Comparison of ENCODE assay signal across 2 cellular contexts in the genomic region with DNA sequence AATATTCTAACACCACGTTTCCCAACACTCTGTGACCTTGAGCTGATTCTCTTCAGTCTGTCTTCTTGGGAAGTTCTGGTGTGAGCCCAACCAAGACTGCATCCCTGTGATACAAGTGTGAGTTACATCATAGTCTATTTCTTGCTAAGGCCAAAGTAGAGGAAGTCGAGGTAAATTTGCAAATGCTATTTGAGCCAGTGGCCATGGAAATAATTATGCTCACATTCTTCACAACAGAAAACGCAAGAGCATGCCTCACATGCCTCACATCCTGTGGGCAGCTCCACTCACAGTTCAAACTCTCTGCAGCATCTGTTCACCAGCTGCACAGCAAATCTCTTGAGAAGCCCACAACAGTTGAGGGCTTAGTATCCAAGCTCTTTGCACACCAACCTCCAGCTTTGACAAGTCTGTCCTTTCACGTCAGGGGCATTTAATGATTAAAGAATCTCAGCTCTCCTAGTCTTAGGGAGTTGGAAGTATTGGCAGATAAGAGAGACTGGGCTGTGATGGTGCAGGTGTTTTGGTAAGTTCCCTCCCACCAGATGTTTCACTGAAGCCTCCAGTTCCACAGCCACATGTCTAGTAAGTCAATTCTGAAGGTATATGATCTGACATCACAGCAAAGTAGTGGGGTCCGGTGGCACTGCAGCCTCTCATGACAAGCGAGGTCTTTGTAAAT.
TF ChIP-seq lines count a peak whose summit lies in the region.

No MANE protein-coding gene starts in this region.

TF ChIP-seq in endothelial cell of umbilical vein, 7 proteins besides CTCF, POLR2A, EP300 and RAD21 (continued from another document):
- TF ChIP-seq, protein P1, sequence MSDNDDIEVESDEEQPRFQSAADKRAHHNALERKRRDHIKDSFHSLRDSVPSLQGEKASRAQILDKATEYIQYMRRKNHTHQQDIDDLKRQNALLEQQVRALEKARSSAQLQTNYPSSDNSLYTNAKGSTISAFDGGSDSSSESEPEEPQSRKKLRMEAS (IDR thresholded peaks at IDR 0.05; ENCODE audit: insufficient read depth, insufficient read length): no peak
TF ChIP-seq in endothelial cell of umbilical vein: peak in this region for 0.

TF ChIP-seq in GM23338, 12 proteins besides CTCF, POLR2A, EP300 and RAD21 (continued from another document):
- TF ChIP-seq, protein P2, sequence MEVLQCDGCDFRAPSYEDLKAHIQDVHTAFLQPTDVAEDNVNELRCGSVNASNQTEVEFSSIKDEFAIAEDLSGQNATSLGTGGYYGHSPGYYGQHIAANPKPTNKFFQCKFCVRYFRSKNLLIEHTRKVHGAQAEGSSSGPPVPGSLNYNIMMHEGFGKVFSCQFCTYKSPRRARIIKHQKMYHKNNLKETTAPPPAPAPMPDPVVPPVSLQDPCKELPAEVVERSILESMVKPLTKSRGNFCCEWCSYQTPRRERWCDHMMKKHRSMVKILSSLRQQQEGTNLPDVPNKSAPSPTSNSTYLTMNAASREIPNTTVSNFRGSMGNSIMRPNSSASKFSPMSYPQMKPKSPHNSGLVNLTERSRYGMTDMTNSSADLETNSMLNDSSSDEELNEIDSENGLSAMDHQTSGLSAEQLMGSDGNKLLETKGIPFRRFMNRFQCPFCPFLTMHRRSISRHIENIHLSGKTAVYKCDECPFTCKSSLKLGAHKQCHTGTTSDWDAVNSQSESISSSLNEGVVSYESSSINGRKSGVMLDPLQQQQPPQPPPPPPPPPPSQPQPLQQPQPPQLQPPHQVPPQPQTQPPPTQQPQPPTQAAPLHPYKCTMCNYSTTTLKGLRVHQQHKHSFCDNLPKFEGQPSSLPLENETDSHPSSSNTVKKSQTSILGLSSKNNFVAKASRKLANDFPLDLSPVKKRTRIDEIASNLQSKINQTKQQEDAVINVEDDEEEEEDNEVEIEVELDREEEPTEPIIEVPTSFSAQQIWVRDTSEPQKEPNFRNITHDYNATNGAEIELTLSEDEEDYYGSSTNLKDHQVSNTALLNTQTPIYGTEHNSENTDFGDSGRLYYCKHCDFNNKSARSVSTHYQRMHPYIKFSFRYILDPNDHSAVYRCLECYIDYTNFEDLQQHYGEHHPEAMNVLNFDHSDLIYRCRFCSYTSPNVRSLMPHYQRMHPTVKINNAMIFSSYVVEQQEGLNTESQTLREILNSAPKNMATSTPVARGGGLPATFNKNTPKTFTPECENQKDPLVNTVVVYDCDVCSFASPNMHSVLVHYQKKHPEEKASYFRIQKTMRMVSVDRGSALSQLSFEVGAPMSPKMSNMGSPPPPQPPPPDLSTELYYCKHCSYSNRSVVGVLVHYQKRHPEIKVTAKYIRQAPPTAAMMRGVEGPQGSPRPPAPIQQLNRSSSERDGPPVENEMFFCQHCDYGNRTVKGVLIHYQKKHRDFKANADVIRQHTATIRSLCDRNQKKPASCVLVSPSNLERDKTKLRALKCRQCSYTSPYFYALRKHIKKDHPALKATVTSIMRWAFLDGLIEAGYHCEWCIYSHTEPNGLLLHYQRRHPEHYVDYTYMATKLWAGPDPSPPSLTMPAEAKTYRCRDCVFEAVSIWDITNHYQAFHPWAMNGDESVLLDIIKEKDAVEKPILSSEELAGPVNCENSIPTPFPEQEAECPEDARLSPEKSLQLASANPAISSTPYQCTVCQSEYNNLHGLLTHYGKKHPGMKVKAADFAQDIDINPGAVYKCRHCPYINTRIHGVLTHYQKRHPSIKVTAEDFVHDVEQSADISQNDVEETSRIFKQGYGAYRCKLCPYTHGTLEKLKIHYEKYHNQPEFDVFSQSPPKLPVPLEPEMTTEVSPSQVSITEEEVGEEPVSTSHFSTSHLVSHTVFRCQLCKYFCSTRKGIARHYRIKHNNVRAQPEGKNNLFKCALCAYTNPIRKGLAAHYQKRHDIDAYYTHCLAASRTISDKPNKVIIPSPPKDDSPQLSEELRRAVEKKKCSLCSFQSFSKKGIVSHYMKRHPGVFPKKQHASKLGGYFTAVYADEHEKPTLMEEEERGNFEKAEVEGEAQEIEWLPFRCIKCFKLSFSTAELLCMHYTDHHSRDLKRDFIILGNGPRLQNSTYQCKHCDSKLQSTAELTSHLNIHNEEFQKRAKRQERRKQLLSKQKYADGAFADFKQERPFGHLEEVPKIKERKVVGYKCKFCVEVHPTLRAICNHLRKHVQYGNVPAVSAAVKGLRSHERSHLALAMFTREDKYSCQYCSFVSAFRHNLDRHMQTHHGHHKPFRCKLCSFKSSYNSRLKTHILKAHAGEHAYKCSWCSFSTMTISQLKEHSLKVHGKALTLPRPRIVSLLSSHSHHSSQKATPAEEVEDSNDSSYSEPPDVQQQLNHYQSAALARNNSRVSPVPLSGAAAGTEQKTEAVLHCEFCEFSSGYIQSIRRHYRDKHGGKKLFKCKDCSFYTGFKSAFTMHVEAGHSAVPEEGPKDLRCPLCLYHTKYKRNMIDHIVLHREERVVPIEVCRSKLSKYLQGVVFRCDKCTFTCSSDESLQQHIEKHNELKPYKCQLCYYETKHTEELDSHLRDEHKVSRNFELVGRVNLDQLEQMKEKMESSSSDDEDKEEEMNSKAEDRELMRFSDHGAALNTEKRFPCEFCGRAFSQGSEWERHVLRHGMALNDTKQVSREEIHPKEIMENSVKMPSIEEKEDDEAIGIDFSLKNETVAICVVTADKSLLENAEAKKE (CRISPR knock-in tag; IDR thresholded peaks at IDR 0.05): no peak
- TF ChIP-seq JUNB (IDR thresholded peaks at IDR 0.05; ENCODE audit: unreplicated experiment) (no peak), STAT1 (IDR thresholded peaks at IDR 0.05; ENCODE audit: unreplicated experiment) (no peak), POLR2AphosphoS5 (IDR thresholded peaks at IDR 0.05; ENCODE audit: low read depth) (no peak), CREB1 (CRISPR knock-in tag; IDR thresholded peaks at IDR 0.05; ENCODE audit: low read depth) (no peak), ZNF114 (CRISPR knock-in tag; IDR thresholded peaks at IDR 0.05) (no peak)
- TF ChIP-seq, protein P3, sequence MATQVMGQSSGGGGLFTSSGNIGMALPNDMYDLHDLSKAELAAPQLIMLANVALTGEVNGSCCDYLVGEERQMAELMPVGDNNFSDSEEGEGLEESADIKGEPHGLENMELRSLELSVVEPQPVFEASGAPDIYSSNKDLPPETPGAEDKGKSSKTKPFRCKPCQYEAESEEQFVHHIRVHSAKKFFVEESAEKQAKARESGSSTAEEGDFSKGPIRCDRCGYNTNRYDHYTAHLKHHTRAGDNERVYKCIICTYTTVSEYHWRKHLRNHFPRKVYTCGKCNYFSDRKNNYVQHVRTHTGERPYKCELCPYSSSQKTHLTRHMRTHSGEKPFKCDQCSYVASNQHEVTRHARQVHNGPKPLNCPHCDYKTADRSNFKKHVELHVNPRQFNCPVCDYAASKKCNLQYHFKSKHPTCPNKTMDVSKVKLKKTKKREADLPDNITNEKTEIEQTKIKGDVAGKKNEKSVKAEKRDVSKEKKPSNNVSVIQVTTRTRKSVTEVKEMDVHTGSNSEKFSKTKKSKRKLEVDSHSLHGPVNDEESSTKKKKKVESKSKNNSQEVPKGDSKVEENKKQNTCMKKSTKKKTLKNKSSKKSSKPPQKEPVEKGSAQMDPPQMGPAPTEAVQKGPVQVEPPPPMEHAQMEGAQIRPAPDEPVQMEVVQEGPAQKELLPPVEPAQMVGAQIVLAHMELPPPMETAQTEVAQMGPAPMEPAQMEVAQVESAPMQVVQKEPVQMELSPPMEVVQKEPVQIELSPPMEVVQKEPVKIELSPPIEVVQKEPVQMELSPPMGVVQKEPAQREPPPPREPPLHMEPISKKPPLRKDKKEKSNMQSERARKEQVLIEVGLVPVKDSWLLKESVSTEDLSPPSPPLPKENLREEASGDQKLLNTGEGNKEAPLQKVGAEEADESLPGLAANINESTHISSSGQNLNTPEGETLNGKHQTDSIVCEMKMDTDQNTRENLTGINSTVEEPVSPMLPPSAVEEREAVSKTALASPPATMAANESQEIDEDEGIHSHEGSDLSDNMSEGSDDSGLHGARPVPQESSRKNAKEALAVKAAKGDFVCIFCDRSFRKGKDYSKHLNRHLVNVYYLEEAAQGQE (IDR thresholded peaks at IDR 0.05; ENCODE audit: unreplicated experiment): no peak
- TF ChIP-seq, protein P4, sequence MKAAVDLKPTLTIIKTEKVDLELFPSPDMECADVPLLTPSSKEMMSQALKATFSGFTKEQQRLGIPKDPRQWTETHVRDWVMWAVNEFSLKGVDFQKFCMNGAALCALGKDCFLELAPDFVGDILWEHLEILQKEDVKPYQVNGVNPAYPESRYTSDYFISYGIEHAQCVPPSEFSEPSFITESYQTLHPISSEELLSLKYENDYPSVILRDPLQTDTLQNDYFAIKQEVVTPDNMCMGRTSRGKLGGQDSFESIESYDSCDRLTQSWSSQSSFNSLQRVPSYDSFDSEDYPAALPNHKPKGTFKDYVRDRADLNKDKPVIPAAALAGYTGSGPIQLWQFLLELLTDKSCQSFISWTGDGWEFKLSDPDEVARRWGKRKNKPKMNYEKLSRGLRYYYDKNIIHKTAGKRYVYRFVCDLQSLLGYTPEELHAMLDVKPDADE (IDR thresholded peaks at IDR 0.05): no peak
